Comparison of ENCODE assay signal across 8 cellular contexts in the genomic region with DNA sequence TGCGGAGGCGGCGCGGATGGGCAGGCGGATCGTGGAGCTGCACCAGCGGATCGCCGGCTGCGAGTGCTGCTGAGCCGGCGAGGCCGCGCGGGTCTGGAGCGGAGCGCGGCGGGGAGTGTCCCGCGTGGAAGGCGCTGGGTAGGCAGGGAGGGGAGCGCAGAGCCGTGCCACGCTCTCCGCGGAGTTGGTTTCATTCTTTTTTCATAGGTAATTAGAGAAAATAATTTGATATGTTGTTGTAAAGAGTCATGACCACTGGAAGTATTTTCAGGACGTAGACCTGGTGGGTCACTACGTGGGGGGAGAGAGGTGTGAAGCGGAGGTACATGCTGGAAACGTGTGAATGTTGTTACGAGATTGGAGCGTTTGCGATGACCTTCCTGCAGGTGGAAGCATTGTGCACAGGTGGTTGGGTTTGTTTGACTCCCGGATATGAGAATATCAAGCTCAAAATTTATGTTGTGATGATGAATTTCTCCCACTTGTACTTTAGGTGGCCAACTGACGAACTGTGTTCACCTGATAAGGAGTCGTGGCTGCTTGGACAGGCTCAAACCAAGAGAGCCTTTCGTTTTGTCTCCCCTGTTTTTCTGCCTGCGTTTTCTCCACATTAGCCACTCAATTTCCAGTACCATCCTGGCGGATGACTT. TPM values are rescaled to one million over a fixed set of nuclear protein-coding genes. Genes with fewer than 3 reads are reported as not detected.
DNase-seq lines count a peak whose midpoint lies in the region; ATAC-seq and TF ChIP-seq lines count a peak whose summit lies in the region.

No MANE protein-coding gene starts in this region.

- H3K9me3 Mint-ChIP-seq in activated T-helper 1 cell treated with anti-CD3 and anti-CD28 coated beads, Interleukin-12 subunit alpha, Interleukin-12 subunit beta, Interleukin-2, Interleukin-4 antibody, amounts not matched to agents 30 ng/mL and 10 ng/mL and 1 ng/mL, durations not matched to agents 14 hours and 24 hours and 36 hours: no peaks in the 10 kb centered on the region

- H2BK120ac ChIP-seq in trophoblast cell (ENCODE audit: insufficient read depth, low read length, poor library complexity): no peak overlapping the region

- ATAC-seq in GM19043 (IDR thresholded peaks at IDR 0.05; ENCODE audit: low read depth, unreplicated experiment): peak; percentile 26
- ATAC-seq in HG03280 (IDR thresholded peaks at IDR 0.05; ENCODE audit: unreplicated experiment): peak; percentile 38

- peaks cover 42% of the 10 kb centered on the region for H3K36me3 Mint-ChIP-seq in activated T-helper 1 cell treated with anti-CD3 and anti-CD28 coated beads, Interleukin-12 subunit alpha, Interleukin-12 subunit beta, Interleukin-2, Interleukin-4 antibody, amounts not matched to agents 30 ng/mL and 10 ng/mL and 1 ng/mL, durations not matched to agents 14 hours and 24 hours and 36 hours (ENCODE audit: low read depth)

- H3K4me3 Mint-ChIP-seq in activated T-helper 1 cell treated with anti-CD3 and anti-CD28 coated beads, Interleukin-12 subunit alpha, Interleukin-12 subunit beta, Interleukin-2, Interleukin-4 antibody, amounts not matched to agents 30 ng/mL and 10 ng/mL and 1 ng/mL, durations not matched to agents 14 hours and 24 hours and 36 hours: peak overlapping the region; percentile 98

- no peak overlapping the region for H3K23ac ChIP-seq in trophoblast cell (ENCODE audit: low read length)

- H3K27me3 ChIP-seq in BLaER1: no peaks in the 10 kb centered on the region
- no peaks in the 10 kb centered on the region for H3K27me3 ChIP-seq in trophoblast cell (ENCODE audit: insufficient read depth, low read length)

- H3K27ac Mint-ChIP-seq in activated T-helper 1 cell treated with anti-CD3 and anti-CD28 coated beads, Interleukin-12 subunit alpha, Interleukin-12 subunit beta, Interleukin-2, Interleukin-4 antibody, amounts not matched to agents 30 ng/mL and 10 ng/mL and 1 ng/mL, durations not matched to agents 14 hours and 24 hours and 36 hours: peak overlapping the region; percentile 97

- H3K9ac ChIP-seq in BLaER1 (peak overlapping the region; percentile 95), trophoblast cell (ENCODE audit: low read length) (peak overlapping the region; percentile 83)

- DNase-seq in NK-92 treated with Interleukin-12 subunit alpha and Interleukin-12 subunit beta, amount 100 ng/mL, for 24 hours (lab: John Stamatoyannopoulos, UW): peak; percentile 45
- peak; percentile 60 for DNase-seq in activated T-helper 1 cell treated with anti-CD3 and anti-CD28 coated beads, Interleukin-12 subunit alpha, Interleukin-12 subunit beta, Interleukin-2, Interleukin-4 antibody, amounts not matched to agents 30 ng/mL and 10 ng/mL and 1 ng/mL, durations not matched to agents 14 hours and 24 hours and 36 hours (ENCODE audit: low spot score)
- DNase-seq in fibroblast of villous mesenchyme (ENCODE audit: low read depth) (peak; percentile 36), trophoblast cell (peak in 1 of 2 donors; percentile 68), NCI-H1048 (lab: John Stamatoyannopoulos, UW) (no peak)

- peak; percentile 36 for TF ChIP-seq CTCF in fibroblast of villous mesenchyme (IDR thresholded peaks at IDR 0.05; ENCODE audit: insufficient read depth, low read depth, low read length)

- H3K27me3 Mint-ChIP-seq in activated T-helper 1 cell treated with anti-CD3 and anti-CD28 coated beads, Interleukin-12 subunit alpha, Interleukin-12 subunit beta, Interleukin-2, Interleukin-4 antibody, amounts not matched to agents 30 ng/mL and 10 ng/mL and 1 ng/mL, durations not matched to agents 14 hours and 24 hours and 36 hours (ENCODE audit: insufficient read depth): no peaks in the 10 kb centered on the region

- intact Hi-C loops in activated T-helper 1 cell treated with anti-CD3 and anti-CD28 coated beads, Interleukin-12 subunit alpha, Interleukin-12 subunit beta, Interleukin-2, Interleukin-4 antibody, amounts not matched to agents 30 ng/mL and 10 ng/mL and 1 ng/mL, durations not matched to agents 14 hours and 24 hours and 36 hours (cut with micrococcal nuclease): loop anchor here (1.0 kb wide), 9 partner anchors 15 to 394 kb away; partner anchors contain the start of genes BLOC1S4, GRPEL1, KIAA0232 and MRFAP1L1

- H4K20me1 ChIP-seq in BLaER1: peaks cover 53% of the 10 kb centered on the region

- peaks cover 48% of the 10 kb centered on the region for H3K4me1 Mint-ChIP-seq in activated T-helper 1 cell treated with anti-CD3 and anti-CD28 coated beads, Interleukin-12 subunit alpha, Interleukin-12 subunit beta, Interleukin-2, Interleukin-4 antibody, amounts not matched to agents 30 ng/mL and 10 ng/mL and 1 ng/mL, durations not matched to agents 14 hours and 24 hours and 36 hours (ENCODE audit: low read depth)

- H3K4me1 ChIP-seq in BLaER1 (peaks cover 41% of the 10 kb centered on the region), trophoblast cell (ENCODE audit: control insufficient read depth in 1 of 2, insufficient read depth in 2 of 2, low read length in 2 of 2) (peaks cover 0 to 9% of the 10 kb centered on the region in 2 experiments)

- H2BK12ac ChIP-seq in trophoblast cell (ENCODE audit: low read length): no peak overlapping the region

- H3K79me1 ChIP-seq in trophoblast cell (ENCODE audit: low read length): peaks cover 2% of the 10 kb centered on the region

- H3K9me3 ChIP-seq in BLaER1 (peaks cover 4% of the 10 kb centered on the region; the same call in 1 of the 2 replicates), trophoblast cell (ENCODE audit: insufficient read depth, low read depth, low read length) (no peaks in the 10 kb centered on the region)

- H4K12ac ChIP-seq in trophoblast cell (ENCODE audit: low read depth, low read length): peak overlapping the region; percentile 75

- H2AFZ ChIP-seq in trophoblast cell (ENCODE audit: insufficient read depth, low read length, poor library complexity): peak overlapping the region; percentile 46

- peak overlapping the region; percentile 64 for H4K91ac ChIP-seq in trophoblast cell (ENCODE audit: low read depth, low read length)

- peaks cover 41% of the 10 kb centered on the region for H3K36me3 ChIP-seq in BLaER1
- H3K36me3 ChIP-seq in trophoblast cell (ENCODE audit: control insufficient read depth in 1 of 2, insufficient read depth in 2 of 2, low read length in 2 of 2): peaks cover 4 to 7% of the 10 kb centered on the region in 2 experiments

- H4K8ac ChIP-seq in trophoblast cell (ENCODE audit: low read depth, low read length): peak overlapping the region; percentile 85

- H3K4me3 ChIP-seq in BLaER1 (peak overlapping the region; percentile 88), fibroblast of villous mesenchyme (ENCODE audit: low read depth, low read length) (peak overlapping the region; percentile 69), trophoblast cell (ENCODE audit: low read depth, low read length) (peak overlapping the region; percentile 85)

- H3K14ac ChIP-seq in trophoblast cell (ENCODE audit: low read length): peak overlapping the region; percentile 75

- peak overlapping the region; percentile 24 for H2BK5ac ChIP-seq in trophoblast cell (ENCODE audit: low read depth, low read length, poor library complexity)

- no CpG with 5 or more reads among the region's 40 CpGs for WGBS in trophoblast cell (ENCODE audit: extremely low coverage, insufficient coverage, insufficient read length)

- peak overlapping the region; percentile 95 for H3K4me2 ChIP-seq in BLaER1
- H3K4me2 ChIP-seq in trophoblast cell (ENCODE audit: low read length): peak overlapping the region; percentile 98

- no peak overlapping the region for H2AK5ac ChIP-seq in trophoblast cell (ENCODE audit: low read length)

- H3K4ac ChIP-seq in trophoblast cell (ENCODE audit: low read depth, low read length): peak overlapping the region; percentile 80

- H3K27ac ChIP-seq in BLaER1: peak overlapping the region; percentile 95
- H3K27ac ChIP-seq in trophoblast cell (ENCODE audit: low read depth, low read length): no peak overlapping the region

- H3K18ac ChIP-seq in trophoblast cell (ENCODE audit: low read length): peak overlapping the region; percentile 81

- peaks cover 3% of the 10 kb centered on the region for H3K79me2 ChIP-seq in trophoblast cell (ENCODE audit: control insufficient read depth, insufficient read depth, low read length, poor library complexity)

RNA-seq across cellular contexts. Expression of gene S100P, which starts 19.1 kb away (rescaled TPM):
- 1.7 and 1.9 TPM in 2 replicates for total RNA-seq in activated T-helper 1 cell treated with anti-CD3 and anti-CD28 coated beads, Interleukin-12 subunit alpha, Interleukin-12 subunit beta, Interleukin-2, Interleukin-4 antibody, amounts not matched to agents 30 ng/mL and 10 ng/mL and 1 ng/mL, durations not matched to agents 14 hours and 24 hours and 36 hours
- total RNA-seq in fibroblast of villous mesenchyme: not detected in 2 replicates
- polyA plus RNA-seq in trophoblast cell (2013): 761 and 882 TPM in 2 replicates

RNA-seq across cellular contexts. Expression of gene MRFAP1, which starts 34.1 kb away (rescaled TPM):
- 115 and 119 TPM in 2 replicates for total RNA-seq in activated T-helper 1 cell treated with anti-CD3 and anti-CD28 coated beads, Interleukin-12 subunit alpha, Interleukin-12 subunit beta, Interleukin-2, Interleukin-4 antibody, amounts not matched to agents 30 ng/mL and 10 ng/mL and 1 ng/mL, durations not matched to agents 14 hours and 24 hours and 36 hours
- total RNA-seq in fibroblast of villous mesenchyme: 105 and 127 TPM in 2 replicates
- polyA plus RNA-seq in trophoblast cell (2013): 197 and 208 TPM in 2 replicates

RNA-seq across cellular contexts. Expression of gene MRFAP1L1, which starts 35.0 kb away (rescaled TPM):
- total RNA-seq in activated T-helper 1 cell treated with anti-CD3 and anti-CD28 coated beads, Interleukin-12 subunit alpha, Interleukin-12 subunit beta, Interleukin-2, Interleukin-4 antibody, amounts not matched to agents 30 ng/mL and 10 ng/mL and 1 ng/mL, durations not matched to agents 14 hours and 24 hours and 36 hours: 51.7 and 53.9 TPM in 2 replicates
- total RNA-seq in fibroblast of villous mesenchyme: 34.1 and 42.7 TPM in 2 replicates
- polyA plus RNA-seq in trophoblast cell (2013): 41.1 and 42.0 TPM in 2 replicates

RNA-seq across cellular contexts. Expression of gene BLOC1S4, which starts 41.3 kb away (rescaled TPM):
- 21.5 and 23.6 TPM in 2 replicates for total RNA-seq in activated T-helper 1 cell treated with anti-CD3 and anti-CD28 coated beads, Interleukin-12 subunit alpha, Interleukin-12 subunit beta, Interleukin-2, Interleukin-4 antibody, amounts not matched to agents 30 ng/mL and 10 ng/mL and 1 ng/mL, durations not matched to agents 14 hours and 24 hours and 36 hours
- total RNA-seq in fibroblast of villous mesenchyme: 10.4 and 12.6 TPM in 2 replicates
- 16.8 TPM in 2 replicates for polyA plus RNA-seq in trophoblast cell (2013)
